In the genomic region with DNA sequence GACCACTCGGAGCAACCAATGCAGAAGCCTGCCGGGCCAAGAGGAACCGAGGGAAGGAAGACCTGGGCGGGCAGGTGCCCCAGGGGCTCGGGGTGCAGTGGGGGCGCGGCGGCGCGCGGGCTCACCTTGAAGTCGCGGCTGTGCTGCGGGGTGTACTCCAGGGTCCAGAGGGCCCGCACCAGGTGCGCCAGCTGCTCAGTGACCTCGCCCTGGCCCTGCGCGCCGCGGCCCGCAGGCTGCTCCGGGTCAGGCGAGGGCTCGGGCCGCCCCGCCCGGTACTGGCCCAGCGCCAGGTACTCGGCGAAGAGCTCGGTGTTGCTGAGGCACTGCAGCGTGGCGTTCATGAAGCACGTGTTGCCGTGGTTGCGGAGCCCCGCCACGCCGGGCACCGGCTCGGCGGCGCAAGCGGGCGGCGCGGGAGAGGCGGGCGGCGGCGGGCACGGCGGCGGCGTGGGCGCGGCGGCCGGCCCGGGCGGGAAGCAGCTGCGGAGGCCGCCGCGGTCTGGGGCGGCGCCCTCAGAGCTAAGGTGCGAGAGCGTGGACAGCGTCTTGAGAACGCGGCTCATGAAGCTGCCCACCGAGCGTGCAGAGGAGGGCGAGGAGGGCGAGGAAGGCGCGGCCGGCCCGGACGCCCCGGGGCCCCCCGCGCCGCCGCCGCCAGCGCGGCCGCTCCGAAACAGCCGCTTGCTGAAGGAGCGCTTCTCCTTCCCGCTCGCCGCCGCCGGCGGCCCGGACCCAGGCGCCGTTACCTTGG, we compare ENCODE assay signal across 8 cellular contexts. TPM values are rescaled to one million over a fixed set of nuclear protein-coding genes. Genes with fewer than 3 reads are reported as not detected.
DNase-seq lines count a peak whose midpoint lies in the region; FAIRE-seq and TF ChIP-seq lines count a peak whose summit lies in the region.

No MANE protein-coding gene starts in this region.

- CTCF ChIA-PET in HEK293T (lab: Yijun Ruan, JAX), result interaction anchor here (0.5 kb wide), 1 partner anchor 47 kb away, joined by 6 read pairs; no protein-coding TSS in a partner anchor

- peak; percentile 43 for DNase-seq in GM12892 (ENCODE audit: insufficient read length)
- DNase-seq in HEK293T (ENCODE audit: extremely low spot score), result peak; percentile 50
- DNase-seq in NAMALWA (ENCODE audit: low spot score), result peak; percentile 65
- DNase-seq in activated CD4-positive, alpha-beta T cell treated with anti-CD3 and anti-CD28 coated beads, Interleukin-2, amount 10 ng/mL, durations not matched to agents 24 days and 14 days, result peak; percentile 83
- DNase-seq in dermis blood vessel endothelial cell, result peak; percentile 78
- peak; percentile 61 to 94 for DNase-seq in lower leg skin (ENCODE audit: low spot score in 2 of 2)
- peak; percentile 22 to 41 for DNase-seq in stimulated activated CD4-positive, alpha-beta T cell treated with anti-CD3 and anti-CD28 coated beads, Interleukin-4, amount 100 ng/mL, for 48 hours (ENCODE audit: low read depth in 2 of 2)
- DNase-seq in GF-D8 (lab: John Stamatoyannopoulos, UW), result no peak

- peaks cover 2% of the 10 kb centered on the region for H3K36me3 Mint-ChIP-seq in activated CD4-positive, alpha-beta T cell treated with anti-CD3 and anti-CD28 coated beads, Interleukin-2, amount 10 ng/mL, durations not matched to agents 24 days and 14 days (ENCODE audit: low read depth)

- H3K27me3 Mint-ChIP-seq in activated CD4-positive, alpha-beta T cell treated with anti-CD3 and anti-CD28 coated beads, Interleukin-2, amount 10 ng/mL, durations not matched to agents 24 days and 14 days, result peaks cover 4% of the 10 kb centered on the region

- peak overlapping the region; percentile 87 for H3K4me3 Mint-ChIP-seq in activated CD4-positive, alpha-beta T cell treated with anti-CD3 and anti-CD28 coated beads, Interleukin-2, amount 10 ng/mL, durations not matched to agents 24 days and 14 days

- TF ChIP-seq POLR2A in GM12892 (IDR thresholded peaks at IDR 0.05; ENCODE audit: low read depth, low read length), result no peak
- TF ChIP-seq POLR2A in lower leg skin (IDR thresholded peaks at IDR 0.05), result no peak

- 1 to 4% methylated on average over 12 to 57 of the region's 103 CpGs for WGBS in lower leg skin, 2 donors

- intact Hi-C loops in activated CD4-positive, alpha-beta T cell treated with anti-CD3 and anti-CD28 coated beads, Interleukin-2, amount 10 ng/mL, durations not matched to agents 24 days and 14 days (cut with micrococcal nuclease), result loop anchor here (2.0 kb wide), 1 partner anchor 52 kb away; no protein-coding TSS in a partner anchor
- intact Hi-C loops in lower leg skin (cut with DNase I; ENCODE audit: low total_unique reads), result no loop called here

- peak overlapping the region; percentile 35 for H3K4me3 ChIP-seq in lower leg skin (ENCODE audit: low read depth, poor library complexity, severe bottlenecking)

- no peak for TF ChIP-seq CTCF in lower leg skin (IDR thresholded peaks at IDR 0.05)

- peaks cover 22% of the 10 kb centered on the region for H3K4me1 Mint-ChIP-seq in activated CD4-positive, alpha-beta T cell treated with anti-CD3 and anti-CD28 coated beads, Interleukin-2, amount 10 ng/mL, durations not matched to agents 24 days and 14 days

- POLR2A ChIA-PET in HEK293T (lab: Yijun Ruan, JAX), result interaction anchor here (0.9 to 1.6 kb wide), 5 partner anchors 14 to 255 kb away, joined by 3 to 4 read pairs (median 3); no protein-coding TSS in a partner anchor

- H3K27ac Mint-ChIP-seq in activated CD4-positive, alpha-beta T cell treated with anti-CD3 and anti-CD28 coated beads, Interleukin-2, amount 10 ng/mL, durations not matched to agents 24 days and 14 days, result peak overlapping the region; percentile 91

- FAIRE-seq in GM12892 (lab: Jason Lieb, UNC), result no peak

- no peaks in the 10 kb centered on the region for H3K9me3 Mint-ChIP-seq in activated CD4-positive, alpha-beta T cell treated with anti-CD3 and anti-CD28 coated beads, Interleukin-2, amount 10 ng/mL, durations not matched to agents 24 days and 14 days

TF ChIP-seq in HEK293T, 16 proteins besides CTCF, POLR2A, EP300 and RAD21:
- TF ChIP-seq ELF4 (IDR thresholded peaks at IDR 0.05) (no peak), ZNF384 (IDR thresholded peaks at IDR 0.05) (no peak), FOXK2 (IDR thresholded peaks at IDR 0.05) (no peak), TARDBP (IDR thresholded peaks at IDR 0.05) (no peak), CTBP1 (IDR thresholded peaks at IDR 0.05; ENCODE audit: borderline replicate concordance) (no peak), BHLHE40 (IDR thresholded peaks at IDR 0.05; ENCODE audit: borderline replicate concordance) (no peak), FOXA1 (IDR thresholded peaks at IDR 0.05) (no peak), SUZ12 (IDR thresholded peaks at IDR 0.05) (no peak), HDGF (IDR thresholded peaks at IDR 0.05; ENCODE audit: borderline replicate concordance) (no peak), L3MBTL2 (conservative IDR thresholded peaks at IDR 0.05) (no peak), NFRKB (IDR thresholded peaks at IDR 0.05) (no peak), SP1 (IDR thresholded peaks at IDR 0.05) (no peak), ARNT (IDR thresholded peaks at IDR 0.05) (no peak), LEF1 (IDR thresholded peaks at IDR 0.05; ENCODE audit: borderline replicate concordance) (no peak), FOXM1 (IDR thresholded peaks at IDR 0.05; ENCODE audit: borderline replicate concordance) (no peak)
- TF ChIP-seq, protein P1, sequence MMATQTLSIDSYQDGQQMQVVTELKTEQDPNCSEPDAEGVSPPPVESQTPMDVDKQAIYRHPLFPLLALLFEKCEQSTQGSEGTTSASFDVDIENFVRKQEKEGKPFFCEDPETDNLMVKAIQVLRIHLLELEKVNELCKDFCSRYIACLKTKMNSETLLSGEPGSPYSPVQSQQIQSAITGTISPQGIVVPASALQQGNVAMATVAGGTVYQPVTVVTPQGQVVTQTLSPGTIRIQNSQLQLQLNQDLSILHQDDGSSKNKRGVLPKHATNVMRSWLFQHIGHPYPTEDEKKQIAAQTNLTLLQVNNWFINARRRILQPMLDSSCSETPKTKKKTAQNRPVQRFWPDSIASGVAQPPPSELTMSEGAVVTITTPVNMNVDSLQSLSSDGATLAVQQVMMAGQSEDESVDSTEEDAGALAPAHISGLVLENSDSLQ (IDR thresholded peaks at IDR 0.05), result no peak

RNA-seq across cellular contexts. Expression of a gene that starts 0.6 kb away (rescaled TPM):
- 2.1 TPM for polyA plus RNA-seq in GM12892 (2012; ENCODE audit: missing spikeins)
- total RNA-seq in activated CD4-positive, alpha-beta T cell treated with anti-CD3 and anti-CD28 coated beads, Interleukin-2, amount 10 ng/mL, durations not matched to agents 24 days and 14 days, result 8.9 and 10.0 TPM in 2 replicates
- total RNA-seq in dermis blood vessel endothelial cell (37.8 and 43.7 TPM in 2 replicates), lower leg skin (10 to 100 TPM; 11.3 to 41.1 (median 15.6) TPM)

RNA-seq across cellular contexts. Expression of a gene that starts 33.9 kb away (rescaled TPM):
- not detected for polyA plus RNA-seq in GM12892 (2012; ENCODE audit: missing spikeins)
- not detected in 2 replicates for total RNA-seq in activated CD4-positive, alpha-beta T cell treated with anti-CD3 and anti-CD28 coated beads, Interleukin-2, amount 10 ng/mL, durations not matched to agents 24 days and 14 days
- total RNA-seq in dermis blood vessel endothelial cell, result 0.68 and 2.6 TPM in 2 replicates
- 10 to 100 TPM in 3 of 4 donors, 1 to 10 TPM in 1; 5.8 to 39.3 (median 15.2) TPM for total RNA-seq in lower leg skin
